21 cellular contexts compared by ENCODE assay signal in genomic region chr2:56113571-56113970, GRCh38.
DNase-seq lines count a peak whose midpoint lies in the region; ATAC-seq and TF ChIP-seq lines count a peak whose summit lies in the region.
"Had no signal": no experiment of that assay in that cellular context is flagged by ENCODE, and none has a peak within 500 bp of the region (broad histone marks: within the 10 kb centered on the region; RNA-seq: fewer than 3 reads in every experiment).

No MANE protein-coding gene starts in this region.

- H3K4me3 ChIP-seq in GM23338 (no peak overlapping the region), esophagus muscularis mucosa (no peak overlapping the region), neural progenitor cell (no peak overlapping the region), testis (no peak overlapping the region)
- H3K4me3 ChIP-seq: BLaER1 treated with 17β-estradiol and CSF1 and Interleukin-3, amounts not matched to agents 10 nM and 100 nM; SJCRH30 had no signal

- DNase-seq in GM23338 (ENCODE audit: low spot score) (no peak), NCI-H69 (lab: John Stamatoyannopoulos, UW) (peak; percentile 59), esophagus muscularis mucosa (ENCODE audit: extremely low spot score) (peak; percentile 86), neural progenitor cell (ENCODE audit: low spot score) (no peak), AG08395 (ENCODE audit: low spot score) (no peak), testis (no peak), globus pallidus (ENCODE audit: low spot score) (no peak)
- DNase-seq: 8988T; ACHN; CD4-positive, alpha-beta T cell; H7; KBM-7; MV-4-11; NCI-H1105; NCI-H1436 treated with DMSO at 0.1 percent for 48 hours; NCI-H2029; NCI-H526 treated with DMSO at 0.1 percent for 48 hours; PC-3; SJCRH30 had no signal

- no peaks in the 10 kb centered on the region for H3K9me2 ChIP-seq in GM23338 (ENCODE audit: insufficient read depth)

- peaks cover 13% of the 10 kb centered on the region for H3K4me1 ChIP-seq in GM23338 (ENCODE audit: insufficient read depth)
- H3K4me1 ChIP-seq in esophagus muscularis mucosa, result no peaks in the 10 kb centered on the region
- peaks cover 24% of the 10 kb centered on the region for H3K4me1 ChIP-seq in neural progenitor cell
- no peaks in the 10 kb centered on the region for H3K4me1 ChIP-seq in testis
- H3K4me1 ChIP-seq: BLaER1 treated with 17β-estradiol and CSF1 and Interleukin-3, amounts not matched to agents 10 nM and 100 nM; SJCRH30 had no signal

- peaks cover 28% of the 10 kb centered on the region for H3K4me1 Mint-ChIP-seq in GM23338
- H3K4me1 Mint-ChIP-seq in neural progenitor cell, result peaks cover 31% of the 10 kb centered on the region

- H3F3A ChIP-seq in GM23338 (replicated peaks; ENCODE audit: low read depth), result no peaks in the 10 kb centered on the region
- H3F3A ChIP-seq in neural progenitor cell (ENCODE audit: low read depth), result peaks cover 1% of the 10 kb centered on the region

- H3K36me3 Mint-ChIP-seq in GM23338 (ENCODE audit: low read depth) (peaks cover 5% of the 10 kb centered on the region), neural progenitor cell (no peaks in the 10 kb centered on the region)

- intact Hi-C loops in esophagus muscularis mucosa (cut with DNase I) (no loop called here), testis (cut with DNase I; ENCODE audit: low total_unique reads) (no loop called here)

- H3K27me3 Mint-ChIP-seq in GM23338 (ENCODE audit: insufficient read depth, low read depth, poor library complexity), result peaks cover 3% of the 10 kb centered on the region
- peaks cover 4% of the 10 kb centered on the region for H3K27me3 Mint-ChIP-seq in neural progenitor cell (ENCODE audit: insufficient read depth, low read depth)
- H3K27me3 Mint-ChIP-seq: CD4-positive, alpha-beta T cell had no signal

- H3K9me3 ChIP-seq in esophagus muscularis mucosa (no peaks in the 10 kb centered on the region), neural progenitor cell (ENCODE audit: low read depth) (no peaks in the 10 kb centered on the region), testis (no peaks in the 10 kb centered on the region)
- H3K9me3 ChIP-seq: BLaER1 treated with 17β-estradiol and CSF1 and Interleukin-3, amounts not matched to agents 10 nM and 100 nM; SJCRH30 had no signal

- H3K27me3 ChIP-seq in GM23338 (ENCODE audit: insufficient read depth) (no peaks in the 10 kb centered on the region), esophagus muscularis mucosa (peaks cover 0 to 4% (median 0%) of the 10 kb centered on the region in 4 donors), neural progenitor cell (no peaks in the 10 kb centered on the region), testis (no peaks in the 10 kb centered on the region)
- H3K27me3 ChIP-seq: BLaER1 treated with 17β-estradiol and CSF1 and Interleukin-3, amounts not matched to agents 10 nM and 100 nM had no signal

- H3K4me2 ChIP-seq in GM23338, result no peak overlapping the region
- peak overlapping the region; percentile 25 for H3K4me2 ChIP-seq in neural progenitor cell
- H3K4me2 ChIP-seq: BLaER1 treated with 17β-estradiol and CSF1 and Interleukin-3, amounts not matched to agents 10 nM and 100 nM had no signal

- H3K79me2 ChIP-seq in GM23338 (replicated peaks; ENCODE audit: insufficient read depth) (no peaks in the 10 kb centered on the region), neural progenitor cell (ENCODE audit: low read depth) (no peaks in the 10 kb centered on the region)

- TF ChIP-seq POLR2A in esophagus muscularis mucosa (IDR thresholded peaks at IDR 0.05; ENCODE audit: low read depth), result no peak
- no peak for TF ChIP-seq POLR2A in testis (IDR thresholded peaks at IDR 0.05)

- H3K36me3 ChIP-seq in GM23338 (ENCODE audit: insufficient read depth) (no peaks in the 10 kb centered on the region), esophagus muscularis mucosa (no peaks in the 10 kb centered on the region), neural progenitor cell (no peaks in the 10 kb centered on the region), testis (ENCODE audit: low read depth, missing control alignments) (no peaks in the 10 kb centered on the region)
- H3K36me3 ChIP-seq: BLaER1 treated with 17β-estradiol and CSF1 and Interleukin-3, amounts not matched to agents 10 nM and 100 nM; SJCRH30 had no signal

- no peak for TF ChIP-seq EP300 in esophagus muscularis mucosa (IDR thresholded peaks at IDR 0.05)

- no peak for ATAC-seq in GM23338
- no peak for ATAC-seq in HG03354 (IDR thresholded peaks at IDR 0.05; ENCODE audit: poor library complexity, severe bottlenecking, unreplicated experiment)
- ATAC-seq: PC-3 had no signal

- no peak overlapping the region for H3K27ac Mint-ChIP-seq in GM23338
- peak overlapping the region; percentile 45 for H3K27ac Mint-ChIP-seq in neural progenitor cell
- H3K27ac Mint-ChIP-seq: CD4-positive, alpha-beta T cell had no signal

- 36% methylated on average over 2 of the region's 2 CpGs for whole genome bisulfite sequencing in esophagus muscularis mucosa
- whole genome bisulfite sequencing in testis, 2 donors, result 50 to 54% methylated on average over 2 of the region's 2 CpGs

- H4K20me1 ChIP-seq in GM23338 (replicated peaks; ENCODE audit: insufficient read depth) (no peaks in the 10 kb centered on the region), neural progenitor cell (ENCODE audit: low read depth) (no peaks in the 10 kb centered on the region)
- H4K20me1 ChIP-seq: BLaER1 treated with 17β-estradiol and CSF1 and Interleukin-3, amounts not matched to agents 10 nM and 100 nM had no signal

- H3K9me3 Mint-ChIP-seq in GM23338 (peaks cover 3% of the 10 kb centered on the region; the same call in 1 of the 3 replicates), neural progenitor cell (no peaks in the 10 kb centered on the region)
- H3K9me3 Mint-ChIP-seq: CD4-positive, alpha-beta T cell had no signal

- H3K27ac ChIP-seq in GM23338 (ENCODE audit: low read depth) (no peak overlapping the region), esophagus muscularis mucosa (replicated peaks in 1 of 4) (no peak overlapping the region), neural progenitor cell (no peak overlapping the region), testis (no peak overlapping the region)
- H3K27ac ChIP-seq: BLaER1 treated with 17β-estradiol and CSF1 and Interleukin-3, amounts not matched to agents 10 nM and 100 nM; SJCRH30 had no signal

- no peak for TF ChIP-seq CTCF in GM23338 (conservative IDR thresholded peaks at IDR 0.05; ENCODE audit: low read depth in 2 of 2)
- no peak for TF ChIP-seq CTCF in esophagus muscularis mucosa (IDR thresholded peaks at IDR 0.05)
- no peak for TF ChIP-seq CTCF in neural progenitor cell (IDR thresholded peaks at IDR 0.05)
- TF ChIP-seq CTCF in testis (IDR thresholded peaks at IDR 0.05), result no peak

- H2AFZ ChIP-seq in GM23338, result 0 out of 2 replicates have a peak overlapping the region, but pooled peaks have one; percentile 29
- H2AFZ ChIP-seq in neural progenitor cell (replicated peaks), result peak overlapping the region; percentile 39

- H3K9ac ChIP-seq in neural progenitor cell, result no peak overlapping the region
- H3K9ac ChIP-seq: BLaER1 treated with 17β-estradiol and CSF1 and Interleukin-3, amounts not matched to agents 10 nM and 100 nM had no signal

- H3K4me3 Mint-ChIP-seq in GM23338, result no peak overlapping the region
- no peak overlapping the region for H3K4me3 Mint-ChIP-seq in neural progenitor cell
- H3K4me3 Mint-ChIP-seq: CD4-positive, alpha-beta T cell had no signal

TF ChIP-seq in GM23338, 12 proteins besides CTCF, POLR2A, EP300 and RAD21 (continues in another document):
- TF ChIP-seq EZH2phosphoT487 (IDR thresholded peaks at IDR 0.05; ENCODE audit: unreplicated experiment) (no peak), STAT1 (IDR thresholded peaks at IDR 0.05; ENCODE audit: unreplicated experiment) (no peak), ZNF331 (CRISPR knock-in tag; IDR thresholded peaks at IDR 0.05; ENCODE audit: low read depth) (no peak), REST (IDR thresholded peaks at IDR 0.05; ENCODE audit: unreplicated experiment) (no peak), POLR2AphosphoS5 (IDR thresholded peaks at IDR 0.05; ENCODE audit: low read depth) (no peak), JUNB (IDR thresholded peaks at IDR 0.05; ENCODE audit: unreplicated experiment) (no peak), EZH2 (IDR thresholded peaks at IDR 0.05; ENCODE audit: low read depth, unreplicated experiment) (no peak)

Comparison
In these comparisons a context has a peak if more than half of its experiments do, and no peak if none do; other contexts are left out.
1. DNase-seq: peak in NCI-H69 (single experiment) and esophagus muscularis mucosa (single experiment); none in GM23338 (single experiment), neural progenitor cell (single experiment), AG08395 (single experiment), testis (single experiment) and globus pallidus (single experiment).